17 cellular contexts compared by ENCODE assay signal in the genomic region with DNA sequence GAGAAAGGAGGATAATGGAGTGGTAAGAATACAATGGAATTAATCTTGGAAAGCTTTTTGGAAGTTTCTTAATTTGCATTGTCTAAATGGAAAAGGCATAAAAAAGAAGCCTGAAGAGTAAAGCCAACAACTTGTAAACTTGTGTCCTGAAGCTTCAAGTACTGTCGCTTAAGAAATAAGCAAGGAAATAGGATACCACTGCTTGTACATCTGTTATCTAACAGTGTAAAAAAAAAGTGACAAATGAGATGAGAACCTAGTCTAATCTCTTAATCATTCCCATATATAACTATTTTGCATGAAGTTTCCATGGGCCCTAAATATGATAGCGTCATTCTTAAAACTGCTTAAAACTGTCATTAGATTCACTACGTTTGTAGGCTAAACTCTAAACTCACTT.
"Had no signal": no experiment of that assay in that cellular context is flagged by ENCODE, and none has a peak within 500 bp of the region (broad histone marks: within the 10 kb centered on the region; RNA-seq: fewer than 3 reads in every experiment).

No MANE protein-coding gene starts in this region.

- H3K27ac Mint-ChIP-seq: endodermal cell, neural progenitor cell had no signal

- ATAC-seq: activated CD8-positive, alpha-beta T cell treated with anti-CD3 and anti-CD28 coated beads, Interleukin-2, amount 10 ng/mL, durations not matched to agents 7 days and 5 days; left lobe of liver had no signal

- DNase-seq: activated CD4-positive, alpha-beta T cell treated with anti-CD3 and anti-CD28 coated beads for 48 hours; activated CD8-positive, alpha-beta T cell treated with anti-CD3 and anti-CD28 coated beads, Interleukin-2, amount 10 ng/mL, durations not matched to agents 7 days and 5 days; activated gamma-delta T cell treated with Interleukin-2 at 50 U/mL for 16 hours; activated naive CD8-positive, alpha-beta T cell treated with anti-CD3 and anti-CD28 coated beads, Interleukin-2, amount 10 ng/mL, durations not matched to agents 7 days and 5 days; amniotic stem cell; cerebellar nuclear complex; naive B cell; spleen; stimulated activated CD4-positive, alpha-beta T cell treated with anti-CD3 and anti-CD28 coated beads, Interleukin-4, amount 100 ng/mL, for 1 hour; stimulated activated naive CD4-positive, alpha-beta T cell; upper lobe of left lung had no signal

- H3K9me3 ChIP-seq: spleen, thoracic aorta, upper lobe of left lung had no signal

- H3K4me1 Mint-ChIP-seq: neural progenitor cell had no signal

- H3K27me3 ChIP-seq: neural progenitor cell, spleen, upper lobe of left lung had no signal

- H3K27ac ChIP-seq: coronary artery, epithelial cell of prostate, neural progenitor cell, thoracic aorta, upper lobe of left lung had no signal

- H3K9me3 Mint-ChIP-seq: endodermal cell, neural progenitor cell had no signal

- H3K27me3 Mint-ChIP-seq: activated naive CD8-positive, alpha-beta T cell treated with anti-CD3 and anti-CD28 coated beads, Interleukin-2, amount 10 ng/mL, durations not matched to agents 7 days and 5 days had no signal

- H3K4me3 Mint-ChIP-seq: endodermal cell, neural progenitor cell had no signal

- H3K36me3 Mint-ChIP-seq: naive B cell, neural progenitor cell had no signal
